In the genomic region with DNA sequence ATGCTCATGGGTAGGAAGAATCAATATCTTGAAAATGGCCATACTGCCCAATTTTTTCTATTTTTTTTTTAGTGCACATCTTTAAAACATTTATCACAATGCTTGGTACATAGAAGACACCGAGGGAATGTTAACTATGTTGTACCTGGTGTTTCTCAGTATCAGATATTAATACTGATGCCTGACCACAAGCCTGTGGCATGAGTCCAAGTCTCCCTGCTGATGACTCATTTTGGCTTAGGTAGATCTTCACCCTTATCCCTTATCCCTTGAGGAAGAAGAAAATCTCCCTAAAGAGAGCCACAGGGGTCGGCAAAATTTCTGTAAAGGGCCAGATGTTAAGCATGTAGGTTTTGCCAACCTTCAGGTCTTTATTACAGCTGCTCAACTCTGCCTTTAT, we compare ENCODE assay signal across 1 cellular context.
TF ChIP-seq lines count a peak whose summit lies in the region.

No MANE protein-coding gene starts in this region.

TF ChIP-seq in IMR-90, 13 proteins besides CTCF, POLR2A, EP300 and RAD21 (continued from another document):
- TF ChIP-seq, protein P1, sequence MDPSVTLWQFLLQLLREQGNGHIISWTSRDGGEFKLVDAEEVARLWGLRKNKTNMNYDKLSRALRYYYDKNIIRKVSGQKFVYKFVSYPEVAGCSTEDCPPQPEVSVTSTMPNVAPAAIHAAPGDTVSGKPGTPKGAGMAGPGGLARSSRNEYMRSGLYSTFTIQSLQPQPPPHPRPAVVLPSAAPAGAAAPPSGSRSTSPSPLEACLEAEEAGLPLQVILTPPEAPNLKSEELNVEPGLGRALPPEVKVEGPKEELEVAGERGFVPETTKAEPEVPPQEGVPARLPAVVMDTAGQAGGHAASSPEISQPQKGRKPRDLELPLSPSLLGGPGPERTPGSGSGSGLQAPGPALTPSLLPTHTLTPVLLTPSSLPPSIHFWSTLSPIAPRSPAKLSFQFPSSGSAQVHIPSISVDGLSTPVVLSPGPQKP (IDR thresholded peaks at IDR 0.05; ENCODE audit: borderline replicate concordance, low read depth, low read length) = no peak
- TF ChIP-seq SMC3 (IDR thresholded peaks at IDR 0.05; ENCODE audit: low read depth, low read length) = no peak
- TF ChIP-seq FOS (IDR thresholded peaks at IDR 0.05; ENCODE audit: low read depth, low read length) = peak; percentile 31; the same call in 1 of the 2 replicates
